ENCODE assay signal across 13 cellular contexts in the genomic region with DNA sequence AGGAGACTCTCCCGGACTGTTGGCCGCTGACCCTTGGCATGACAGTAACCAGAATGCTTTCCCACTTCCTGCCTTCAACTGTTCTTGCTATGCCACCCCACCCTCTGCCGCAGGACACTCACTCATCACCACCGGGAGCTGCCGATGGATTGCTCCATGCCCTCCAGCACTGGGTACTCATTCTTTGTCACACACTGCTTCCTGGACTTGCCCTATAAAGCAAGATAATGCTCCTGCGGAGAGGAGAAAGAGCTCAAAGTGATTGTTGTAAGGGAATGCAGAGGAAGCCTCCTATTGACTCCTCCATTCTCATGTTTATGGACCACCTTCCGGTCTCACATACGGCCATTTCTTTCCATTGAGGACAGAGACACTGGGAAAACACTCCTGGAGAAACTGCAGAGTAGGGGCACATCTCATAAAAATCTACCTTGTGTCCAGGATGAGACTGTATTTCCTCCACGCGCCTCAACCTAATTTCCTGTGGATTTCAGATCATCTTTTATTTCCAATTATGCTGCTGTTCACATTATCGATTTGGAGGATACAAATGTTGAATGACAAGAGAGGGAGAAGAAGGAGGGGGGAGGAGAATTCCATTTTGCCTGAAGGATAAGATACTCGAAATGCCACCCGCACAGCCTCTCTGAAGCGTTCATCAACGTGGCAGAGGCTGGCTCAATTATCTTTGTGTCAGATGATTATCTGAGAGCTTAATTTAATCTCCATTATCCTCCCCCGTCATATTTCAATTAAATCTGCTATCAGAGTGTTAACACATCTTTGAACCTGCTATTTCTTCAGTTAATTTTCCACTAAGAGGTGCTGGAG.
A peak's percentile ranks its signal among the peaks of the same experiment; 100 is the strongest.
DNase-seq lines count a peak whose midpoint lies in the region; ATAC-seq, FAIRE-seq and TF ChIP-seq lines count a peak whose summit lies in the region.
"Had no signal": no experiment of that assay in that cellular context is flagged by ENCODE, and none has a peak within 500 bp of the region (broad histone marks: within the 10 kb centered on the region; RNA-seq: fewer than 3 reads in every experiment).

No MANE protein-coding gene starts in this region.

- H3K18ac ChIP-seq in H9 (ENCODE audit: insufficient read length, low read depth, low read length): peak overlapping the region; percentile 50

- CTCF ChIA-PET in A549 (lab: Yijun Ruan, JAX) (no interaction called here), WTC11 (lab: Charles Lee) (interaction anchor here (0.8 to 1.5 kb wide), 4 partner anchors 10 to 245 kb away, joined by 3 to 5 read pairs (median 3); no protein-coding TSS in a partner anchor)
- CTCF ChIA-PET in CD4-positive, alpha-beta T cell (lab: Charles Lee): no interaction called here

- no peak overlapping the region for H3K23ac ChIP-seq in H9 (ENCODE audit: insufficient read length, low read depth, low read length)

- H3K27ac Mint-ChIP-seq in H9 (peak overlapping the region; percentile 86 to 95 (median 91)), WTC11 (peak overlapping the region; percentile 98)
- H3K27ac Mint-ChIP-seq in CD4-positive, alpha-beta T cell: no peak overlapping the region

- H3K23me2 ChIP-seq in H9 (ENCODE audit: insufficient read length, low read depth, low read length, poor library complexity, severe bottlenecking): no peaks in the 10 kb centered on the region

- H2BK15ac ChIP-seq in H9 (ENCODE audit: low read depth, low read length): no peak overlapping the region

- H3K9me3 Mint-ChIP-seq in H9 (peaks cover 0 to 3% of the 10 kb centered on the region in 2 experiments; a peak in 4 of 5 replicates), WTC11 (peaks cover 15% of the 10 kb centered on the region; the same call in 1 of the 2 replicates)
- H3K9me3 Mint-ChIP-seq in CD4-positive, alpha-beta T cell: peaks cover 17% of the 10 kb centered on the region

- H3K36me3 Mint-ChIP-seq in H9 (ENCODE audit: insufficient read depth in 1 of 3, low read depth in 3 of 3): peaks cover 0 to 9% (median 0%) of the 10 kb centered on the region in 3 experiments; a peak in 4 of 7 replicates
- no peaks in the 10 kb centered on the region for H3K36me3 Mint-ChIP-seq in WTC11
- no peaks in the 10 kb centered on the region for H3K36me3 Mint-ChIP-seq in CD4-positive, alpha-beta T cell (ENCODE audit: low read depth)

- TF ChIP-seq RAD21 in A549 (conservative IDR thresholded peaks at IDR 0.05 in 1 of 2, IDR thresholded peaks at IDR 0.05 in 1 of 2): no peak

- H3K9ac ChIP-seq in H9 (ENCODE audit: extremely low read depth, insufficient read length, low read length): no peak overlapping the region
- peak overlapping the region; percentile 58; the same call in 1 of the 2 replicates for H3K9ac ChIP-seq in iPS-20b (ENCODE audit: low read depth, low read length)

- H3K36me3 ChIP-seq in iPS-20b (ENCODE audit: insufficient read depth, low read depth, low read length) (no peaks in the 10 kb centered on the region), gastroesophageal sphincter (no peaks in the 10 kb centered on the region)
- H3K36me3 ChIP-seq: tibial artery had no signal

- H3T11ph ChIP-seq in H9 (ENCODE audit: low read length): no peak overlapping the region

- POLR2A ChIA-PET in A549 (lab: Yijun Ruan, JAX): no interaction called here
- POLR2A ChIA-PET in WTC11 (lab: Charles Lee): interaction anchor here (1.0 kb wide), 1 partner anchor 15 kb away, joined by 3 read pairs; no protein-coding TSS in a partner anchor
- POLR2A ChIA-PET in CD4-positive, alpha-beta T cell (lab: Charles Lee): no interaction called here

- intact Hi-C loops in CD4-positive, alpha-beta T cell (cut with DNase I, micrococcal nuclease): no loop called here

- no peak overlapping the region for H3K56ac ChIP-seq in H9 (ENCODE audit: insufficient read length, low read depth, low read length)

- no peak overlapping the region for H4K91ac ChIP-seq in H9 (ENCODE audit: insufficient read length, low read depth, low read length)

- no peak overlapping the region for H4K8ac ChIP-seq in H9 (replicated peaks; ENCODE audit: insufficient read length, low read depth, low read length)

- no peak overlapping the region for H2BK20ac ChIP-seq in H9 (ENCODE audit: low read depth, low read length, poor library complexity, severe bottlenecking)

- H2BK12ac ChIP-seq in H9 (ENCODE audit: insufficient read length, low read depth, low read length): no peak overlapping the region

- H4K5ac ChIP-seq in H9 (ENCODE audit: insufficient read length, low read depth, low read length): no peak overlapping the region

- H4K20me1 ChIP-seq in H9 (ENCODE audit: control insufficient read depth, insufficient read depth, insufficient read length): no peaks in the 10 kb centered on the region

- H2BK120ac ChIP-seq in H9 (ENCODE audit: low read depth, low read length, poor library complexity, severe bottlenecking): no peak overlapping the region

- H3K4me1 Mint-ChIP-seq in H9 (peaks cover 36 to 43% of the 10 kb centered on the region in 2 experiments), WTC11 (peaks cover 44% of the 10 kb centered on the region)
- H3K4me1 Mint-ChIP-seq in CD4-positive, alpha-beta T cell (ENCODE audit: low read depth): no peaks in the 10 kb centered on the region

- TF ChIP-seq EP300 in A549 (IDR thresholded peaks at IDR 0.05): no peak
- TF ChIP-seq EP300 in gastroesophageal sphincter (IDR thresholded peaks at IDR 0.05): no peak

- no peak overlapping the region for H2BK5ac ChIP-seq in H9 (ENCODE audit: insufficient read length, low read length)

- H3K4me3 ChIP-seq in A549: no peak overlapping the region
- H3K4me3 ChIP-seq in iPS-20b (ENCODE audit: low read length): peak overlapping the region; percentile 59
- H3K4me3 ChIP-seq in gastroesophageal sphincter: no peak overlapping the region
- H3K4me3 ChIP-seq: mucosa of descending colon, tibial artery had no signal

- H3K79me2 ChIP-seq in H9 (ENCODE audit: insufficient read depth, low read length): no peaks in the 10 kb centered on the region

- H2AK5ac ChIP-seq in H9 (ENCODE audit: insufficient read length, low read length): no peak overlapping the region

- no peak overlapping the region for H2AFZ ChIP-seq in H9 (ENCODE audit: low read length)

- 0 out of 2 replicates have a peak, but pooled peaks cover 2% of the 10 kb centered on the region for H3K27me3 ChIP-seq in H9 (ENCODE audit: insufficient read depth, low read length)
- H3K27me3 ChIP-seq in iPS-20b (ENCODE audit: insufficient read depth, low read length): peaks cover 36% of the 10 kb centered on the region
- peaks cover 27% of the 10 kb centered on the region for H3K27me3 ChIP-seq in gastroesophageal sphincter
- no peaks in the 10 kb centered on the region for H3K27me3 ChIP-seq in CD4-positive, alpha-beta T cell (ENCODE audit: control insufficient read depth, insufficient read depth, low read length)
- H3K27me3 ChIP-seq: tibial artery had no signal

- H3K4ac ChIP-seq in H9 (ENCODE audit: low read depth, low read length): no peak overlapping the region

- no peak overlapping the region; a peak in 1 of 6 replicates for H3K27ac ChIP-seq in A549
- H3K27ac ChIP-seq in H9 (ENCODE audit: insufficient read length, low read depth, low read length): peak overlapping the region; percentile 71
- peak overlapping the region; percentile 63 for H3K27ac ChIP-seq in iPS-20b (ENCODE audit: low read length)
- H3K27ac ChIP-seq in gastroesophageal sphincter: no peak overlapping the region
- H3K27ac ChIP-seq in CD4-positive, alpha-beta T cell (ENCODE audit: low read depth, low read length): no peak overlapping the region
- H3K27ac ChIP-seq: tibial artery had no signal

- FAIRE-seq in A549 (lab: Jason Lieb, UNC): no peak

- DNase-seq in A549 (ENCODE audit: low read depth in 1 of 2, low spot score in 1 of 2) (no peak), H9 (peak; percentile 90), WTC11 (ENCODE audit: low spot score) (peak; percentile 33), NCI-H2196 treated with DMSO at 0.1 percent for 48 hours (lab: John Stamatoyannopoulos, UW; ENCODE audit: unreplicated experiment) (no peak), pons (ENCODE audit: low spot score) (no peak)
- DNase-seq in CD4-positive, alpha-beta T cell: no peak
- DNase-seq: AML-193, GDM1, mucosa of descending colon, right cardiac atrium, tibial artery had no signal

- no peaks in the 10 kb centered on the region for H3K79me1 ChIP-seq in H9 (ENCODE audit: insufficient read depth, low read depth, low read length, poor library complexity, severe bottlenecking)

- H3K9me3 ChIP-seq in A549 (no peaks in the 10 kb centered on the region; the same call in 2 of the 3 replicates), H9 (ENCODE audit: control insufficient read depth, low read depth, low read length) (no peaks in the 10 kb centered on the region), iPS-20b (ENCODE audit: insufficient read depth, low read depth, low read length) (no peaks in the 10 kb centered on the region), gastroesophageal sphincter (no peaks in the 10 kb centered on the region)
- no peaks in the 10 kb centered on the region for H3K9me3 ChIP-seq in CD4-positive, alpha-beta T cell (ENCODE audit: control insufficient read depth, low read length)
- H3K9me3 ChIP-seq: mucosa of descending colon, tibial artery had no signal

- H3K4me2 ChIP-seq in A549 (peak overlapping the region; percentile 14; the same call in 1 of the 3 replicates), H9 (ENCODE audit: insufficient read depth, insufficient read length, low read length) (peak overlapping the region; percentile 59)

- peaks cover 9% of the 10 kb centered on the region; the same call in 2 of the 3 replicates for H3K4me1 ChIP-seq in A549
- H3K4me1 ChIP-seq in H9 (ENCODE audit: insufficient read depth, low read length): peaks cover 12% of the 10 kb centered on the region
- peaks cover 13% of the 10 kb centered on the region; the same call in 1 of the 2 replicates for H3K4me1 ChIP-seq in iPS-20b (ENCODE audit: insufficient read depth, low read length)
- H3K4me1 ChIP-seq in gastroesophageal sphincter: no peaks in the 10 kb centered on the region
- H3K4me1 ChIP-seq: tibial artery had no signal

- TF ChIP-seq POLR2A in A549 (IDR thresholded peaks at IDR 0.05; ENCODE audit: low read length) (no peak), gastroesophageal sphincter (IDR thresholded peaks at IDR 0.05) (no peak)

- TF ChIP-seq CTCF in A549 (IDR thresholded peaks at IDR 0.05) (no peak), H9 (conservative IDR thresholded peaks at IDR 0.05) (no peak), WTC11 (IDR thresholded peaks at IDR 0.05) (no peak), gastroesophageal sphincter (IDR thresholded peaks at IDR 0.05) (no peak)
- TF ChIP-seq CTCF in CD4-positive, alpha-beta T cell (IDR thresholded peaks at IDR 0.05): no peak

- H3K4me3 Mint-ChIP-seq in H9: peak overlapping the region; percentile 58 to 69
- peak overlapping the region; percentile 62 for H3K4me3 Mint-ChIP-seq in WTC11
- H3K4me3 Mint-ChIP-seq in CD4-positive, alpha-beta T cell: no peak overlapping the region

- no peak for ATAC-seq in A549
- peak; percentile 95 for ATAC-seq in WTC11
- no peak for ATAC-seq in gastroesophageal sphincter
- ATAC-seq in CD4-positive, alpha-beta T cell (ENCODE audit: poor library complexity): no peak
- ATAC-seq: mucosa of descending colon had no signal

- H3K14ac ChIP-seq in H9 (ENCODE audit: insufficient read depth, low read length): no peak overlapping the region

- WGBS in A549 (ENCODE audit: missing lambda C conversion rate): 47% methylated on average over 16 of the region's 16 CpGs
- no CpG with 5 or more reads among the region's 16 CpGs for WGBS in H9 (ENCODE audit: extremely low coverage, insufficient read length, low lambda C conversion rate)
- WGBS in gastroesophageal sphincter (ENCODE audit: low coverage in 1 of 2), 2 donors: 28% methylated on average over 10 to 15 of the region's 16 CpGs

- H3K27me3 Mint-ChIP-seq in H9 (ENCODE audit: low read depth) (peaks cover 77% of the 10 kb centered on the region), WTC11 (ENCODE audit: low read depth) (peaks cover 30% of the 10 kb centered on the region)
- H3K27me3 Mint-ChIP-seq in CD4-positive, alpha-beta T cell: no peaks in the 10 kb centered on the region

Comparison
In these comparisons a context has a peak if more than half of its experiments do, and no peak if none do; other contexts are left out.
1. DNase-seq: peak in H9 (single experiment) and WTC11 (single experiment); none in A549 (0 of 2), NCI-H2196 treated with DMSO at 0.1 percent for 48 hours (single experiment), CD4-positive, alpha-beta T cell (0 of 10) and pons (single experiment).
2. H3K27ac ChIP-seq: peak in H9 (single experiment) and iPS-20b (single experiment); none in A549 (0 of 2), gastroesophageal sphincter (0 of 4) and CD4-positive, alpha-beta T cell (single experiment).
3. Of the 8 proteins assayed by ChIP-seq in both WTC11 and A549: peak only in WTC11: MAX and TP53; only in A549: none; in both: none; in neither: 6.